ENCODE assay signal across 13 cellular contexts in genomic region chr10:90969947-90970673, GRCh38. TPM values are rescaled to one million over a fixed set of nuclear protein-coding genes. Genes with fewer than 3 reads are reported as not detected.
DNase-seq lines count a peak whose midpoint lies in the region; ATAC-seq and TF ChIP-seq lines count a peak whose summit lies in the region.
"Had no signal": no experiment of that assay in that cellular context is flagged by ENCODE, and none has a peak within 500 bp of the region (broad histone marks: within the 10 kb centered on the region; RNA-seq: fewer than 3 reads in every experiment).

No MANE protein-coding gene starts in this region.

- peak overlapping the region; percentile 68 for H3K4me3 Mint-ChIP-seq in HFFc6
- H3K4me3 Mint-ChIP-seq: activated CD4-positive, alpha-beta T cell treated with anti-CD3 and anti-CD28 coated beads, Interleukin-2, amount 10 ng/mL, durations not matched to agents 24 days and 14 days; activated naive CD8-positive, alpha-beta T cell treated with anti-CD3 and anti-CD28 coated beads, Interleukin-2, amount 10 ng/mL, durations not matched to agents 7 days and 5 days; B cell had no signal

- H3K27ac ChIP-seq in brain microvascular endothelial cell, result peak overlapping the region; percentile 13
- H3K27ac ChIP-seq: esophagus squamous epithelium had no signal

- H3K36me3 ChIP-seq in brain microvascular endothelial cell (replicated peaks), result no peaks in the 10 kb centered on the region
- H3K36me3 ChIP-seq: esophagus squamous epithelium had no signal

- peaks cover 58% of the 10 kb centered on the region for H3K4me1 Mint-ChIP-seq in HFFc6 (ENCODE audit: low read depth)
- H3K4me1 Mint-ChIP-seq: activated CD4-positive, alpha-beta T cell treated with anti-CD3 and anti-CD28 coated beads, Interleukin-2, amount 10 ng/mL, durations not matched to agents 24 days and 14 days; activated naive CD8-positive, alpha-beta T cell treated with anti-CD3 and anti-CD28 coated beads, Interleukin-2, amount 10 ng/mL, durations not matched to agents 7 days and 5 days; B cell had no signal

- TF ChIP-seq CTCF in HFFc6 (IDR thresholded peaks at IDR 0.05) (peak; percentile 49), brain microvascular endothelial cell (IDR thresholded peaks at IDR 0.05; ENCODE audit: low read depth, low read length, missing control alignments) (no peak)

- in situ Hi-C loops in brain microvascular endothelial cell (cut with HindIII; ENCODE audit: low pct_ligation_motif_present, low sequenced_read_pairs), result no loop called here

- H3K27ac Mint-ChIP-seq in HFFc6, result peak overlapping the region; percentile 85
- H3K27ac Mint-ChIP-seq: activated CD4-positive, alpha-beta T cell treated with anti-CD3 and anti-CD28 coated beads, Interleukin-2, amount 10 ng/mL, durations not matched to agents 24 days and 14 days; activated naive CD8-positive, alpha-beta T cell treated with anti-CD3 and anti-CD28 coated beads, Interleukin-2, amount 10 ng/mL, durations not matched to agents 7 days and 5 days; B cell had no signal

- peak; percentile 74 for DNase-seq in A172 (ENCODE audit: low spot score)
- DNase-seq in HFFc6, result peak; percentile 79
- peak; percentile 46 for DNase-seq in brain microvascular endothelial cell
- DNase-seq in hepatic stellate cell (ENCODE audit: low spot score), result peak; percentile 40
- no peak for DNase-seq in NCI-H2107 (lab: John Stamatoyannopoulos, UW)
- DNase-seq: activated CD4-positive, alpha-beta T cell treated with anti-CD3 and anti-CD28 coated beads, Interleukin-2, amount 10 ng/mL, durations not matched to agents 24 days and 14 days; activated naive CD8-positive, alpha-beta T cell treated with anti-CD3 and anti-CD28 coated beads, Interleukin-2, amount 10 ng/mL, durations not matched to agents 7 days and 5 days; esophagus squamous epithelium; retina had no signal

- no peak overlapping the region for H3K4me3 ChIP-seq in brain microvascular endothelial cell (ENCODE audit: low read depth, low read length)
- H3K4me3 ChIP-seq: esophagus squamous epithelium had no signal

- no peaks in the 10 kb centered on the region for H3K9me3 Mint-ChIP-seq in HFFc6
- H3K9me3 Mint-ChIP-seq: activated CD4-positive, alpha-beta T cell treated with anti-CD3 and anti-CD28 coated beads, Interleukin-2, amount 10 ng/mL, durations not matched to agents 24 days and 14 days had no signal

- no peaks in the 10 kb centered on the region; the same call in none of the 2 replicates for H3K27me3 Mint-ChIP-seq in HFFc6 (ENCODE audit: insufficient read depth)
- H3K27me3 Mint-ChIP-seq: B cell had no signal

- ATAC-seq in HG03039 (IDR thresholded peaks at IDR 0.05; ENCODE audit: unreplicated experiment) (no peak), HG03457 (IDR thresholded peaks at IDR 0.05; ENCODE audit: unreplicated experiment) (no peak), GM18498 (IDR thresholded peaks at IDR 0.05; ENCODE audit: unreplicated experiment) (no peak)

- H3K36me3 Mint-ChIP-seq in HFFc6 (ENCODE audit: low read depth), result no peaks in the 10 kb centered on the region; the same call in 1 of the 2 replicates
- H3K36me3 Mint-ChIP-seq: activated naive CD8-positive, alpha-beta T cell treated with anti-CD3 and anti-CD28 coated beads, Interleukin-2, amount 10 ng/mL, durations not matched to agents 7 days and 5 days had no signal

- no peaks in the 10 kb centered on the region for H3K27me3 ChIP-seq in brain microvascular endothelial cell (replicated peaks)
- H3K27me3 ChIP-seq: esophagus squamous epithelium had no signal

RNA-seq across cellular contexts. Expression of gene ANKRD1, which starts 49.2 kb away (rescaled TPM):
- 705 and 1,018 TPM in 2 replicates for total RNA-seq in A172 (2014; rRNA removed; shearing (Covaris generic))
- total RNA-seq in HFFc6 (2021; fragmentation: NEBNext Ultra II Directional; extraction: Animal tissue kit (Norgen Biotek cat#: 25700)), result 10 to 100 TPM in 2 of 6 experiments, 1 to 10 TPM in 4; 4.9 to 15.8 (median 5.9) TPM
- total RNA-seq: activated CD4-positive, alpha-beta T cell treated with anti-CD3 and anti-CD28 coated beads, Interleukin-2, amount 10 ng/mL, durations not matched to agents 24 days and 14 days; activated naive CD8-positive, alpha-beta T cell treated with anti-CD3 and anti-CD28 coated beads, Interleukin-2, amount 10 ng/mL, durations not matched to agents 7 days and 5 days; B cell; esophagus squamous epithelium had no signal

Comparison
In these comparisons a context has a peak if more than half of its experiments do, and no peak if none do; other contexts are left out.
1. RNA of gene ANKRD1, which starts 49.2 kb away (total RNA-seq): 705 to 1,018 TPM in A172; 4.9 to 15.8 TPM in HFFc6; every median in the first group is over 10 times any median in the second.